In genomic region chr22:30866811-30867271, GRCh38 we compare ENCODE assay signal across 12 cellular contexts.
DNase-seq lines count a peak whose midpoint lies in the region; ATAC-seq and TF ChIP-seq lines count a peak whose summit lies in the region.
"Had no signal": no experiment of that assay in that cellular context is flagged by ENCODE, and none has a peak within 500 bp of the region (broad histone marks: within the 10 kb centered on the region; RNA-seq: fewer than 3 reads in every experiment).

No MANE protein-coding gene starts in this region.

- no peaks in the 10 kb centered on the region for H4K20me1 ChIP-seq in DOHH2 (ENCODE audit: control insufficient read depth, insufficient read depth, low read depth, low read length)

- H3K27me3 ChIP-seq in DOHH2 (ENCODE audit: control insufficient read depth, low read length), result no peaks in the 10 kb centered on the region
- no peaks in the 10 kb centered on the region for H3K27me3 ChIP-seq in H7 (ENCODE audit: control insufficient read depth, insufficient read depth, low read length)
- no peaks in the 10 kb centered on the region for H3K27me3 ChIP-seq in brain microvascular endothelial cell (replicated peaks)
- H3K27me3 ChIP-seq: neutrophil had no signal

- H3K4me1 ChIP-seq in DOHH2 (ENCODE audit: control insufficient read depth, low read length), result no peaks in the 10 kb centered on the region

- H3K36me3 ChIP-seq in DOHH2 (ENCODE audit: control insufficient read depth, low read length) (no peaks in the 10 kb centered on the region), H7 (replicated peaks; ENCODE audit: control insufficient read depth, insufficient read depth, low read length) (no peaks in the 10 kb centered on the region), brain microvascular endothelial cell (replicated peaks) (no peaks in the 10 kb centered on the region)
- H3K36me3 ChIP-seq: neutrophil had no signal

- H3K4me2 ChIP-seq in DOHH2 (ENCODE audit: low read length), result no peak overlapping the region

- peak; percentile 75 for DNase-seq in H7
- DNase-seq in brain microvascular endothelial cell, result no peak
- peak; percentile 69 for DNase-seq in mesenteric fat pad (ENCODE audit: low spot score)
- DNase-seq in glomerular visceral epithelial cell (ENCODE audit: extremely low spot score), result no peak
- DNase-seq in NCI-H2171 treated with DMSO at 0.1 percent for 48 hours (lab: John Stamatoyannopoulos, UW), result no peak
- DNase-seq in activated CD4-positive, alpha-beta T cell treated with anti-CD3 and anti-CD28 coated beads for 48 hours, result no peak
- DNase-seq: activated CD4-positive, alpha-beta T cell treated with anti-CD3 and anti-CD28 coated beads, Interleukin-2, amount 50 U/mL, for 48 hours; NCI-H526; SW 1271 had no signal

- no peaks in the 10 kb centered on the region for H3F3A ChIP-seq in DOHH2 (ENCODE audit: control insufficient read depth, insufficient read depth)

- H3K4me3 ChIP-seq in DOHH2 (ENCODE audit: low read length) (no peak overlapping the region), H7 (ENCODE audit: insufficient read depth, low read depth, low read length) (no peak overlapping the region), brain microvascular endothelial cell (ENCODE audit: low read depth, low read length) (no peak overlapping the region)

- no peaks in the 10 kb centered on the region for H3K9me3 ChIP-seq in DOHH2 (ENCODE audit: control insufficient read depth, insufficient read depth, low read length)
- H3K9me3 ChIP-seq: neutrophil had no signal

- H3K9me2 ChIP-seq in DOHH2 (replicated peaks; ENCODE audit: control insufficient read depth, low read length), result no peaks in the 10 kb centered on the region

- H3K79me2 ChIP-seq in DOHH2 (ENCODE audit: control insufficient read depth, low read length), result no peaks in the 10 kb centered on the region

- in situ Hi-C loops in brain microvascular endothelial cell (cut with HindIII; ENCODE audit: low pct_ligation_motif_present, low sequenced_read_pairs), result no loop called here

- peak; percentile 24 for TF ChIP-seq CTCF in DOHH2 (IDR thresholded peaks at IDR 0.05; ENCODE audit: low read depth, low read length, poor library complexity, severe bottlenecking)
- peak; percentile 46 for TF ChIP-seq CTCF in brain microvascular endothelial cell (IDR thresholded peaks at IDR 0.05; ENCODE audit: low read depth, low read length, missing control alignments)

- H3K27ac ChIP-seq in DOHH2 (ENCODE audit: low read depth, low read length), result no peak overlapping the region
- H3K27ac ChIP-seq in brain microvascular endothelial cell, result no peak overlapping the region
- H3K27ac ChIP-seq: neutrophil had no signal

- ATAC-seq in GM21367 (IDR thresholded peaks at IDR 0.05; ENCODE audit: unreplicated experiment), result no peak

Comparison
In these comparisons a context has a peak if more than half of its experiments do, and no peak if none do; other contexts are left out.
1. DNase-seq: peak in H7 (single experiment) and mesenteric fat pad (single experiment); none in brain microvascular endothelial cell (single experiment), glomerular visceral epithelial cell (single experiment), NCI-H2171 treated with DMSO at 0.1 percent for 48 hours (single experiment) and activated CD4-positive, alpha-beta T cell treated with anti-CD3 and anti-CD28 coated beads for 48 hours (single experiment).